24 cellular contexts compared by ENCODE assay signal in the genomic region with DNA sequence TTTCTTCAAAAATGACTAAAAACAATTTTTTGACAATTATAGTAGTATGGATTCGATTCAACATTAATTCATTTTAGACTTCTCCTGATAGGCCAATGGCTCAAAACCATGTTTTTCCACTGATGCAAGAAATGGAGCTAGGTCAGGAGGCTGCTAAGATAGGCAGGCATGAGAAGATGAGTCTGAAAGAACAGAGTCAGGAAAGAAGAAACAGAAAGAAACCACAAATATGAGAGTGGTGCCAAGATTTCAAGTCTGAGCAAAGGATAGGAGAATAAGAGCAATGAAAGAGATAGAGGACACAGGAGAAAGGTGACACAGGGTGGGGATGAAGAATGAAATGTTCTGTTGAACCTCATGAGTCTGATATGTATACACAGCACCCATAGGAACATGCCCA.
A peak's percentile ranks its signal among the peaks of the same experiment; 100 is the strongest.
DNase-seq lines count a peak whose midpoint lies in the region; ATAC-seq and TF ChIP-seq lines count a peak whose summit lies in the region.
"Had no signal": no experiment of that assay in that cellular context is flagged by ENCODE, and none has a peak within 500 bp of the region (broad histone marks: within the 10 kb centered on the region; RNA-seq: fewer than 3 reads in every experiment).

No MANE protein-coding gene starts in this region.

- H3K27me3 ChIP-seq in mammary epithelial cell (ENCODE audit: insufficient read depth, low read length), result no peaks in the 10 kb centered on the region
- no peaks in the 10 kb centered on the region for H3K27me3 ChIP-seq in breast epithelium
- no peaks in the 10 kb centered on the region for H3K27me3 ChIP-seq in foreskin keratinocyte
- no peaks in the 10 kb centered on the region for H3K27me3 ChIP-seq in neural progenitor cell
- no peaks in the 10 kb centered on the region for H3K27me3 ChIP-seq in trophoblast cell (ENCODE audit: insufficient read depth, low read length)
- H3K27me3 ChIP-seq: BLaER1 treated with 17β-estradiol and CSF1 and Interleukin-3, amounts not matched to agents 10 nM and 100 nM had no signal

- dilution Hi-C loops in mammary epithelial cell (cut with HindIII; ENCODE audit: low sequenced_read_pairs), result no loop called here

- H3K36me3 Mint-ChIP-seq in neural progenitor cell, result peaks cover 18% of the 10 kb centered on the region

- no peak for ATAC-seq in foreskin keratinocyte
- ATAC-seq in stimulated activated naive CD8-positive, alpha-beta T cell treated with anti-CD3 and anti-CD28 coated beads, Interleukin-15, amount 100 ng/mL, for 72 hours, result no peak
- ATAC-seq: Right ventricle myocardium inferior had no signal

- H4K91ac ChIP-seq in trophoblast cell (ENCODE audit: low read depth, low read length), result no peak overlapping the region

- no peak overlapping the region for H3K18ac ChIP-seq in trophoblast cell (ENCODE audit: low read length)

- H3F3A ChIP-seq in neural progenitor cell (ENCODE audit: low read depth), result no peaks in the 10 kb centered on the region

- no peak overlapping the region for H3K23ac ChIP-seq in trophoblast cell (ENCODE audit: low read length)

- no peak overlapping the region for H2AK5ac ChIP-seq in trophoblast cell (ENCODE audit: low read length)

- whole genome bisulfite sequencing in mammary epithelial cell (ENCODE audit: low coverage, missing lambda C conversion rate), result 92% methylated on average over 1 of the region's 1 CpG
- no CpG with 5 or more reads among the region's 1 CpG for WGBS in trophoblast cell (ENCODE audit: extremely low coverage, insufficient coverage, insufficient read length)

- no peaks in the 10 kb centered on the region for H3K4me1 Mint-ChIP-seq in neural progenitor cell
- no peaks in the 10 kb centered on the region for H3K4me1 Mint-ChIP-seq in stimulated activated naive CD8-positive, alpha-beta T cell treated with anti-CD3 and anti-CD28 coated beads, Interleukin-15, amount 100 ng/mL, for 72 hours
- H3K4me1 Mint-ChIP-seq: CD4-positive, alpha-beta memory T cell; H9 had no signal

- peaks cover 30% of the 10 kb centered on the region for H3K4me1 ChIP-seq in mammary epithelial cell (ENCODE audit: insufficient read depth, low read length)
- H3K4me1 ChIP-seq in breast epithelium, result no peaks in the 10 kb centered on the region
- H3K4me1 ChIP-seq in foreskin keratinocyte, result peaks cover 14% of the 10 kb centered on the region
- no peaks in the 10 kb centered on the region for H3K4me1 ChIP-seq in neural progenitor cell
- H3K4me1 ChIP-seq in trophoblast cell (ENCODE audit: control insufficient read depth in 1 of 2, insufficient read depth in 2 of 2, low read length in 2 of 2), result peaks cover 4% of the 10 kb centered on the region in 2 experiments
- H3K4me1 ChIP-seq: BLaER1 treated with 17β-estradiol and CSF1 and Interleukin-3, amounts not matched to agents 10 nM and 100 nM; Caco-2 had no signal

- H3K4me3 Mint-ChIP-seq in neural progenitor cell, result no peak overlapping the region
- no peak overlapping the region for H3K4me3 Mint-ChIP-seq in stimulated activated naive CD8-positive, alpha-beta T cell treated with anti-CD3 and anti-CD28 coated beads, Interleukin-15, amount 100 ng/mL, for 72 hours
- H3K4me3 Mint-ChIP-seq: CD4-positive, alpha-beta memory T cell; H9 had no signal

- intact Hi-C loops in mammary epithelial cell (cut with micrococcal nuclease) (no loop called here), breast epithelium (cut with DNase I; ENCODE audit: low total_unique reads) (no loop called here)

- H3K27ac Mint-ChIP-seq in neural progenitor cell, result no peak overlapping the region
- H3K27ac Mint-ChIP-seq in stimulated activated naive CD8-positive, alpha-beta T cell treated with anti-CD3 and anti-CD28 coated beads, Interleukin-15, amount 100 ng/mL, for 72 hours, result no peak overlapping the region
- H3K27ac Mint-ChIP-seq: H9 had no signal

- H3K4me3 ChIP-seq in mammary epithelial cell (replicated peaks in 1 of 3; ENCODE audit: insufficient read depth in 1 of 3, low read depth in 2 of 3, low read length in 3 of 3) (no peak overlapping the region), breast epithelium (no peak overlapping the region), choroid plexus epithelial cell (ENCODE audit: low read depth, low read length) (no peak overlapping the region), neural progenitor cell (no peak overlapping the region), trophoblast cell (ENCODE audit: low read depth, low read length) (no peak overlapping the region)
- H3K4me3 ChIP-seq: BLaER1 treated with 17β-estradiol and CSF1 and Interleukin-3, amounts not matched to agents 10 nM and 100 nM had no signal

- no peak overlapping the region for H4K8ac ChIP-seq in trophoblast cell (ENCODE audit: low read depth, low read length)

- H4K20me1 ChIP-seq in mammary epithelial cell (ENCODE audit: insufficient read depth, low read length) (no peaks in the 10 kb centered on the region), neural progenitor cell (ENCODE audit: low read depth) (no peaks in the 10 kb centered on the region)
- H4K20me1 ChIP-seq: BLaER1 treated with 17β-estradiol and CSF1 and Interleukin-3, amounts not matched to agents 10 nM and 100 nM had no signal

- H3K4me2 ChIP-seq in mammary epithelial cell (ENCODE audit: insufficient read depth, low read depth, low read length), result no peak overlapping the region
- H3K4me2 ChIP-seq in neural progenitor cell, result no peak overlapping the region
- H3K4me2 ChIP-seq in trophoblast cell (ENCODE audit: low read length), result no peak overlapping the region
- H3K4me2 ChIP-seq: BLaER1 treated with 17β-estradiol and CSF1 and Interleukin-3, amounts not matched to agents 10 nM and 100 nM had no signal

- TF ChIP-seq POLR2A in breast epithelium (IDR thresholded peaks at IDR 0.05), result no peak

- H2AFZ ChIP-seq in mammary epithelial cell (ENCODE audit: low read depth, low read length) (no peak overlapping the region), neural progenitor cell (replicated peaks) (no peak overlapping the region), trophoblast cell (ENCODE audit: insufficient read depth, low read length, poor library complexity) (no peak overlapping the region)

- H3K9me3 ChIP-seq in mammary epithelial cell (replicated peaks; ENCODE audit: insufficient read depth, low read length) (no peaks in the 10 kb centered on the region), breast epithelium (no peaks in the 10 kb centered on the region), neural progenitor cell (ENCODE audit: low read depth) (no peaks in the 10 kb centered on the region), trophoblast cell (ENCODE audit: insufficient read depth, low read depth, low read length) (no peaks in the 10 kb centered on the region)
- H3K9me3 ChIP-seq: Caco-2 had no signal

- TF ChIP-seq CTCF in mammary epithelial cell (conservative IDR thresholded peaks at IDR 0.05 in 1 of 2, IDR thresholded peaks at IDR 0.05 in 1 of 2; ENCODE audit: extremely low read depth in 1 of 2, insufficient read depth in 1 of 2, low read depth in 1 of 2, low read length in 2 of 2), result no peak
- TF ChIP-seq CTCF in breast epithelium (IDR thresholded peaks at IDR 0.05), result no peak
- no peak for TF ChIP-seq CTCF in choroid plexus epithelial cell (conservative IDR thresholded peaks at IDR 0.05; ENCODE audit: low read depth, low read length)
- no peak for TF ChIP-seq CTCF in foreskin keratinocyte (conservative IDR thresholded peaks at IDR 0.05)
- TF ChIP-seq CTCF in neural progenitor cell (IDR thresholded peaks at IDR 0.05), result no peak

- H3K79me1 ChIP-seq in trophoblast cell (ENCODE audit: low read length), result peaks cover 1% of the 10 kb centered on the region

- H3K14ac ChIP-seq in trophoblast cell (ENCODE audit: low read length), result no peak overlapping the region

- CTCF ChIA-PET in mammary epithelial cell (lab: Charles Lee; ENCODE audit: low non-redundant PET), result no interaction called here

- H3K27me3 Mint-ChIP-seq in neural progenitor cell (ENCODE audit: insufficient read depth, low read depth), result no peaks in the 10 kb centered on the region
- no peaks in the 10 kb centered on the region for H3K27me3 Mint-ChIP-seq in stimulated activated naive CD8-positive, alpha-beta T cell treated with anti-CD3 and anti-CD28 coated beads, Interleukin-15, amount 100 ng/mL, for 72 hours
- H3K27me3 Mint-ChIP-seq: CD4-positive, alpha-beta memory T cell had no signal

- no TSS peak for BruUV-seq in mammary epithelial cell (replicated peaks; lab: Mats Ljungman, UMichigan)

- H4K12ac ChIP-seq in trophoblast cell (ENCODE audit: low read depth, low read length), result no peak overlapping the region

- DNase-seq in mammary epithelial cell (peak; percentile 57), breast epithelium (ENCODE audit: low spot score in 2 of 2) (no peak), choroid plexus epithelial cell (ENCODE audit: low read depth) (peak; percentile 69), foreskin keratinocyte (peak; percentile 21 to 55), stromal cell of bone marrow (ENCODE audit: low read depth) (peak; percentile 12), neural progenitor cell (ENCODE audit: low spot score) (no peak), trophoblast cell (no peak)
- no peak for DNase-seq in stimulated activated naive CD8-positive, alpha-beta T cell treated with anti-CD3 and anti-CD28 coated beads, Interleukin-15, amount 100 ng/mL, for 72 hours
- DNase-seq: ACHN; Caco-2; CD4-positive, alpha-beta memory T cell; DMS 273 treated with DMSO at 0.1 percent for 48 hours; H9; Kasumi-1; MM.1S; NCI-H1048; NCI-H1417 treated with DMSO at 0.1 percent for 48 hours; NCI-H187; NCI-H446 treated with DMSO at 0.1 percent for 48 hours; NCI-H526 treated with DMSO at 0.1 percent for 48 hours; OCI-M1 had no signal

- no peak overlapping the region for H2BK5ac ChIP-seq in trophoblast cell (ENCODE audit: low read depth, low read length, poor library complexity)

- no peaks in the 10 kb centered on the region for H3K9me3 Mint-ChIP-seq in neural progenitor cell
- H3K9me3 Mint-ChIP-seq in stimulated activated naive CD8-positive, alpha-beta T cell treated with anti-CD3 and anti-CD28 coated beads, Interleukin-15, amount 100 ng/mL, for 72 hours, result peaks cover 8 to 20% of the 10 kb centered on the region in 2 donors
- H3K9me3 Mint-ChIP-seq: H9 had no signal

- H3K36me3 ChIP-seq in mammary epithelial cell (ENCODE audit: insufficient read depth, low read length) (peaks cover 5% of the 10 kb centered on the region), breast epithelium (peaks cover 4% of the 10 kb centered on the region), neural progenitor cell (no peaks in the 10 kb centered on the region), trophoblast cell (ENCODE audit: control insufficient read depth in 1 of 2, insufficient read depth in 2 of 2, low read length in 2 of 2) (peaks cover 1 to 2% of the 10 kb centered on the region in 2 experiments)

- no peak overlapping the region for H2BK120ac ChIP-seq in trophoblast cell (ENCODE audit: insufficient read depth, low read length, poor library complexity)

- in situ Hi-C loops in mammary epithelial cell (cut with MboI; ENCODE audit: low sequenced_read_pairs in 2 of 2), result loop anchor here in 1 of 2 donors (25.0 kb wide), 2 partner anchors 214 to 414 kb away; no protein-coding TSS in a partner anchor

- H3K9ac ChIP-seq in mammary epithelial cell (ENCODE audit: insufficient read depth, low read length) (no peak overlapping the region), neural progenitor cell (no peak overlapping the region), trophoblast cell (ENCODE audit: low read length) (no peak overlapping the region)
- H3K9ac ChIP-seq: BLaER1 treated with 17β-estradiol and CSF1 and Interleukin-3, amounts not matched to agents 10 nM and 100 nM had no signal

- peak overlapping the region; percentile 41 for H3K27ac ChIP-seq in mammary epithelial cell (ENCODE audit: insufficient read depth, low read depth, low read length)
- H3K27ac ChIP-seq in breast epithelium, result no peak overlapping the region
- H3K27ac ChIP-seq in foreskin keratinocyte, result no peak overlapping the region
- H3K27ac ChIP-seq in neural progenitor cell, result no peak overlapping the region
- no peak overlapping the region for H3K27ac ChIP-seq in trophoblast cell (ENCODE audit: low read depth, low read length)
- H3K27ac ChIP-seq: 22Rv1; BLaER1 treated with 17β-estradiol and CSF1 and Interleukin-3, amounts not matched to agents 10 nM and 100 nM had no signal

- H2BK12ac ChIP-seq in trophoblast cell (ENCODE audit: low read length), result no peak overlapping the region

- H3K79me2 ChIP-seq in mammary epithelial cell (ENCODE audit: insufficient read depth, low read length) (no peaks in the 10 kb centered on the region), neural progenitor cell (ENCODE audit: low read depth) (no peaks in the 10 kb centered on the region), trophoblast cell (ENCODE audit: control insufficient read depth, insufficient read depth, low read length, poor library complexity) (no peaks in the 10 kb centered on the region)

- H3K4ac ChIP-seq in trophoblast cell (ENCODE audit: low read depth, low read length), result no peak overlapping the region

Comparison
In these comparisons a context has a peak if more than half of its experiments do, and no peak if none do; other contexts are left out.
1. DNase-seq: peak in mammary epithelial cell (single experiment), choroid plexus epithelial cell (single experiment), foreskin keratinocyte (2 of 2) and stromal cell of bone marrow (single experiment); none in breast epithelium (0 of 2), neural progenitor cell (single experiment), trophoblast cell (0 of 2) and stimulated activated naive CD8-positive, alpha-beta T cell treated with anti-CD3 and anti-CD28 coated beads, Interleukin-15, amount 100 ng/mL, for 72 hours (0 of 2).